In genomic region chr12:47077206-47078085, GRCh38 we compare ENCODE assay signal across 10 cellular contexts. TPM values are rescaled to one million over a fixed set of nuclear protein-coding genes. Genes with fewer than 3 reads are reported as not detected.
DNase-seq lines count a peak whose midpoint lies in the region; ATAC-seq and TF ChIP-seq lines count a peak whose summit lies in the region.
"Had no signal": no experiment of that assay in that cellular context is flagged by ENCODE, and none has a peak within 500 bp of the region (broad histone marks: within the 10 kb centered on the region; RNA-seq: fewer than 3 reads in every experiment).

No MANE protein-coding gene starts in this region.

- H3K27ac ChIP-seq in IMR-90 (ENCODE audit: insufficient read depth, low read length) = no peak overlapping the region
- peak overlapping the region; percentile 94 for H3K27ac ChIP-seq in mammary epithelial cell (ENCODE audit: insufficient read depth, low read depth, low read length)
- H3K27ac ChIP-seq: cardiac muscle cell had no signal

- H3K36me3 Mint-ChIP-seq in nephron (ENCODE audit: low read depth) = no peaks in the 10 kb centered on the region

- H3K4me3 ChIP-seq in AG09309 (ENCODE audit: control insufficient read depth, low read depth, low read length) (peak overlapping the region; percentile 63), IMR-90 (ENCODE audit: insufficient read depth, low read depth, low read length) (peak overlapping the region; percentile 91; the same call in 1 of the 2 replicates), mammary epithelial cell (replicated peaks in 1 of 3; ENCODE audit: insufficient read depth in 1 of 3, low read depth in 2 of 3, low read length in 3 of 3) (peak overlapping the region; percentile 70 to 85 (median 78))
- H3K4me3 ChIP-seq: cardiac muscle cell had no signal

- H2AK9ac ChIP-seq in IMR-90 (replicated peaks; ENCODE audit: low read depth, low read length, poor library complexity) = no peak overlapping the region

- H2BK5ac ChIP-seq in IMR-90 (ENCODE audit: low read depth, low read length, poor library complexity, severe bottlenecking) = no peak overlapping the region

- H4K20me1 ChIP-seq in IMR-90 (ENCODE audit: insufficient read depth, low read length) (no peaks in the 10 kb centered on the region), mammary epithelial cell (ENCODE audit: insufficient read depth, low read length) (no peaks in the 10 kb centered on the region)

- H3K18ac ChIP-seq in IMR-90 (ENCODE audit: low read depth, low read length) = no peak overlapping the region

- no peak overlapping the region for H2BK15ac ChIP-seq in IMR-90 (ENCODE audit: low read depth, low read length)

- H3K36me3 ChIP-seq in IMR-90 (ENCODE audit: control insufficient read depth, insufficient read depth, low read length) = no peaks in the 10 kb centered on the region
- H3K36me3 ChIP-seq in mammary epithelial cell (ENCODE audit: insufficient read depth, low read length) = peaks cover 7% of the 10 kb centered on the region
- H3K36me3 ChIP-seq: cardiac muscle cell had no signal

- no peak overlapping the region for H2BK120ac ChIP-seq in IMR-90 (ENCODE audit: low read depth, low read length)

- H3K4me1 ChIP-seq in IMR-90 (ENCODE audit: control insufficient read depth, insufficient read depth, low read length) = peaks cover 11% of the 10 kb centered on the region; the same call in 1 of the 2 replicates
- peaks cover 26% of the 10 kb centered on the region for H3K4me1 ChIP-seq in mammary epithelial cell (ENCODE audit: insufficient read depth, low read length)

- H3K9me1 ChIP-seq in IMR-90 (ENCODE audit: insufficient read depth, low read length) = peaks cover 3% of the 10 kb centered on the region; the same call in 1 of the 2 replicates

- no peaks in the 10 kb centered on the region for H3K27me3 ChIP-seq in IMR-90 (ENCODE audit: control insufficient read depth, insufficient read depth, low read length)
- H3K27me3 ChIP-seq in mammary epithelial cell (ENCODE audit: insufficient read depth, low read length) = no peaks in the 10 kb centered on the region
- H3K27me3 ChIP-seq: cardiac muscle cell had no signal

- H3K4me2 ChIP-seq in IMR-90 (ENCODE audit: low read depth, low read length) (peak overlapping the region; percentile 95), mammary epithelial cell (ENCODE audit: insufficient read depth, low read depth, low read length) (peak overlapping the region; percentile 96)

- DNase-seq in AG09309 (ENCODE audit: low read depth) (no peak), IMR-90 (no peak), mammary epithelial cell (peak; percentile 46), NCI-H524 (lab: John Stamatoyannopoulos, UW) (no peak), NCI-H1694 (lab: John Stamatoyannopoulos, UW) (no peak), SIG-M5 treated with dmso at 0.1 percent for 504 hours (lab: John Stamatoyannopoulos, UW; ENCODE audit: unreplicated experiment) (no peak)
- no peak for DNase-seq in activated CD8-positive, alpha-beta memory T cell treated with anti-CD3 and anti-CD28 coated beads, Interleukin-2, amount 50 U/mL, for 4 hours
- DNase-seq: DMS79 treated with DMSO at 0.1 percent for 48 hours had no signal

- peak overlapping the region; percentile 89 to 92 (median 90) for H3K4me3 Mint-ChIP-seq in nephron

- H3K27me3 Mint-ChIP-seq in nephron (ENCODE audit: low read depth) = peaks cover 54% of the 10 kb centered on the region

- H3K79me1 ChIP-seq in IMR-90 (ENCODE audit: low read depth in 1 of 2, low read length in 2 of 2) = peaks cover 7 to 51% of the 10 kb centered on the region in 2 experiments; a peak in 2 of 4 replicates

- H3K9ac ChIP-seq in IMR-90 (ENCODE audit: low read depth, low read length) (no peak overlapping the region), mammary epithelial cell (ENCODE audit: insufficient read depth, low read length) (peak overlapping the region; percentile 92)

- peak overlapping the region; percentile 93; the same call in 1 of the 2 replicates for H3K23ac ChIP-seq in IMR-90 (ENCODE audit: low read depth, low read length)

- no peak overlapping the region; the same call in 1 of the 2 replicates for H2AK5ac ChIP-seq in IMR-90 (ENCODE audit: low read depth, low read length)

- dilution Hi-C loops in IMR-90 (cut with HindIII; ENCODE audit: low sequenced_read_pairs, unreplicated experiment) = no loop called here
- dilution Hi-C loops in mammary epithelial cell (cut with HindIII; ENCODE audit: low sequenced_read_pairs) = no loop called here

- peaks cover 8% of the 10 kb centered on the region for H3K4me1 Mint-ChIP-seq in nephron

- H3K4ac ChIP-seq in IMR-90 (ENCODE audit: low read depth, low read length) = peak overlapping the region; percentile 19

- no peak overlapping the region for H2BK20ac ChIP-seq in IMR-90 (ENCODE audit: low read depth, low read length)

- H3K27ac Mint-ChIP-seq in nephron = peak overlapping the region in 1 of 3 experiments; percentile 57

- TSS peak; percentile 60 for BruUV-seq in IMR-90 (replicated peaks; lab: Mats Ljungman, UMichigan)
- no TSS peak for BruUV-seq in mammary epithelial cell (replicated peaks; lab: Mats Ljungman, UMichigan)

- no peak for TF ChIP-seq POLR2A in IMR-90 (IDR thresholded peaks at IDR 0.05; ENCODE audit: low read depth, low read length)

- ATAC-seq in IMR-90 (ENCODE audit: low read depth) = no peak

- H4K8ac ChIP-seq in IMR-90 (ENCODE audit: low read depth in 2 of 2, low read length in 2 of 2) = no peak overlapping the region

- in situ Hi-C loops in IMR-90 (cut with MboI; ENCODE audit: low sequenced_read_pairs) = loop anchor here (10.0 kb wide), 1 partner anchor 317 kb away; no protein-coding TSS in a partner anchor
- in situ Hi-C loops in mammary epithelial cell (cut with MboI; ENCODE audit: low sequenced_read_pairs in 2 of 2) = loop anchor here (5.0 to 25.0 kb wide), 5 partner anchors 45 to 320 kb away; no protein-coding TSS in a partner anchor

- no peak overlapping the region for H4K5ac ChIP-seq in IMR-90 (ENCODE audit: low read depth, low read length)

- H3K9me3 ChIP-seq in IMR-90 (ENCODE audit: control insufficient read depth, insufficient read depth, low read length) = no peaks in the 10 kb centered on the region
- H3K9me3 ChIP-seq in mammary epithelial cell (replicated peaks; ENCODE audit: insufficient read depth, low read length) = no peaks in the 10 kb centered on the region

- CTCF ChIA-PET in IMR-90 (lab: Yijun Ruan, JAX) (interaction anchor here (1.2 to 2.0 kb wide), 2 partner anchors 45 to 320 kb away, joined by 3 to 4 read pairs; no protein-coding TSS in a partner anchor), mammary epithelial cell (lab: Charles Lee; ENCODE audit: low non-redundant PET) (no interaction called here)

- POLR2A ChIA-PET in IMR-90 (lab: Charles Lee; ENCODE audit: unreplicated experiment) = no interaction called here

- H3K79me2 ChIP-seq in mammary epithelial cell (ENCODE audit: insufficient read depth, low read length) = peaks cover 63% of the 10 kb centered on the region

- no peak overlapping the region for H3K56ac ChIP-seq in IMR-90 (ENCODE audit: extremely low read depth, insufficient read depth, low read length)

- H3K9me3 Mint-ChIP-seq in nephron = no peaks in the 10 kb centered on the region

- intact Hi-C loops in IMR-90 (cut with micrococcal nuclease) = loop anchor here (5.0 kb wide), 1 partner anchor 45 kb away; no protein-coding TSS in a partner anchor
- intact Hi-C loops in mammary epithelial cell (cut with micrococcal nuclease) = no loop called here

- no peak overlapping the region for H2AFZ ChIP-seq in IMR-90 (replicated peaks; ENCODE audit: low read length, poor library complexity)
- no peak overlapping the region for H2AFZ ChIP-seq in mammary epithelial cell (ENCODE audit: low read depth, low read length)

- TF ChIP-seq CTCF in AG09309 (IDR thresholded peaks at IDR 0.05; ENCODE audit: control insufficient read depth, insufficient read depth, low read depth, low read length, missing control alignments) = no peak
- TF ChIP-seq CTCF in IMR-90 (conservative IDR thresholded peaks at IDR 0.05; ENCODE audit: low read depth, low read length) = no peak
- no peak for TF ChIP-seq CTCF in mammary epithelial cell (conservative IDR thresholded peaks at IDR 0.05 in 1 of 2, IDR thresholded peaks at IDR 0.05 in 1 of 2; ENCODE audit: extremely low read depth in 1 of 2, insufficient read depth in 1 of 2, low read depth in 1 of 2, low read length in 2 of 2)
- no peak for TF ChIP-seq CTCF in nephron (IDR thresholded peaks at IDR 0.05; ENCODE audit: unreplicated experiment in 3 of 3)

- 81% methylated on average over 11 of the region's 17 CpGs; no CpG with 5 or more reads in 1 of the 2 experiments for WGBS in IMR-90 (ENCODE audit: extremely low coverage in 2 of 2, insufficient read length in 1 of 2), 2 experiments
- 2% methylated on average over 17 of the region's 17 CpGs for WGBS in mammary epithelial cell (ENCODE audit: low coverage, missing lambda C conversion rate)

- H3K14ac ChIP-seq in IMR-90 (replicated peaks; ENCODE audit: low read depth, low read length) = peak overlapping the region; percentile 97

- no peak for TF ChIP-seq RAD21 in IMR-90 (IDR thresholded peaks at IDR 0.05; ENCODE audit: low read length)

- no peak overlapping the region for H4K91ac ChIP-seq in IMR-90 (ENCODE audit: insufficient read depth, low read depth, low read length)

TF ChIP-seq in IMR-90, 13 proteins besides CTCF, POLR2A, EP300 and RAD21:
- TF ChIP-seq RFX5 (IDR thresholded peaks at IDR 0.05; ENCODE audit: low read depth, low read length) (no peak), MAFK (IDR thresholded peaks at IDR 0.05; ENCODE audit: low read depth, low read length) (no peak), RCOR1 (IDR thresholded peaks at IDR 0.05; ENCODE audit: insufficient replicate concordance, low read length) (no peak), CHD1 (IDR thresholded peaks at IDR 0.05; ENCODE audit: low read depth, low read length) (no peak), CEBPB (IDR thresholded peaks at IDR 0.05; ENCODE audit: low read depth, low read length) (no peak)

RNA-seq across cellular contexts. Expression of gene PCED1B, which starts 2.0 kb away (rescaled TPM):
- total RNA-seq in IMR-90 (2012; rRNA removed) (0.28 and 0.36 TPM in 2 replicates), mammary epithelial cell (10 to 100 TPM in 1 of 2 donors, 1 to 10 TPM in 1; 2.3 to 10.3 TPM)
- polyA plus RNA-seq in IMR-90 (2012; rRNA removed) (2.0 and 2.6 TPM in 2 replicates), mammary epithelial cell (3.3 TPM)
- polyA plus RNA-seq in IMR-90 (2012; cell fraction: cytosol; rRNA removed) = 1.4 and 2.1 TPM in 2 replicates
- 5.1 and 8.9 TPM in 2 replicates for polyA plus RNA-seq in IMR-90 (2012; cell fraction: nucleus; rRNA removed; ENCODE audit: low replicate concordance)
- 0.67 TPM for polyA minus RNA-seq in mammary epithelial cell

RNA-seq across cellular contexts. Expression of gene AMIGO2, which starts 2.3 kb away (rescaled TPM):
- total RNA-seq in IMR-90 (2012; rRNA removed) (31.7 and 32.6 TPM in 2 replicates), mammary epithelial cell (100 to 1,000 TPM in 1 of 2 donors, 10 to 100 TPM in 1; 96.1 to 241 TPM)
- polyA plus RNA-seq in IMR-90 (2012; rRNA removed) (17.1 and 20.1 TPM in 2 replicates), mammary epithelial cell (48.8 TPM)
- 4.4 and 5.0 TPM in 2 replicates for polyA plus RNA-seq in IMR-90 (2012; cell fraction: cytosol; rRNA removed)
- polyA plus RNA-seq in IMR-90 (2012; cell fraction: nucleus; rRNA removed; ENCODE audit: low replicate concordance) = 5.1 and 26.1 TPM in 2 replicates
- 39.9 TPM for polyA minus RNA-seq in mammary epithelial cell
